Comparison of ENCODE assay signal across 9 cellular contexts in the genomic region with DNA sequence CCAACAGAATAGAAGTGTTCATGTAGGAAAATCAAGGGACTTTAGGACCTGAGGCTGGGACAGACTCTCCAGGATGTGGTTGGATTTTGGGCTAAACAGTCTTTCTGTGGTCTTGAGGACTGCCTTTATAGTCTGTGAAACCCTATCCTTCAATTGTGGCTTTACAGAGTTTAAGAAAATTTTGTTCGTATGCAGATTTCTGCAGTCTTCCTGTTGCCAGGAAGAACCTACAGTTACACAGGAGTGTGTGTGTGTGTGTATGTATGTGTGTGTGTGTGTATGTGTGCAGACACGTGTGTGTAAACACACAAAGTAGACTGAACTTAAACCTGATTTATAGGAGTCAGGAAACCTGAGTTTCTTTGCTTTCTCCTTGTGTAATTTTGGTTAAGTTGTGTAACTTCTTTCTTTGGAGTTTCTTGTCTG. TPM values are rescaled to one million over a fixed set of nuclear protein-coding genes. Genes with fewer than 3 reads are reported as not detected.
DNase-seq lines count a peak whose midpoint lies in the region; ATAC-seq and TF ChIP-seq lines count a peak whose summit lies in the region.
"Had no signal": no experiment of that assay in that cellular context is flagged by ENCODE, and none has a peak within 500 bp of the region (broad histone marks: within the 10 kb centered on the region; RNA-seq: fewer than 3 reads in every experiment).

No MANE protein-coding gene starts in this region.

- no peak for TF ChIP-seq CTCF in psoas muscle (IDR thresholded peaks at IDR 0.05)

- POLR2A ChIA-PET in activated CD8-positive, alpha-beta T cell treated with anti-CD3 and anti-CD28 coated beads, Interleukin-2, amount 10 ng/mL, durations not matched to agents 7 days and 5 days (lab: Charles Lee) = no interaction called here
- POLR2A ChIA-PET in naive thymus-derived CD4-positive, alpha-beta T cell (lab: Charles Lee) = no interaction called here

- H3K27me3 Mint-ChIP-seq in activated CD8-positive, alpha-beta T cell treated with anti-CD3 and anti-CD28 coated beads, Interleukin-2, amount 10 ng/mL, durations not matched to agents 7 days and 5 days (ENCODE audit: low read depth) = no peaks in the 10 kb centered on the region
- no peaks in the 10 kb centered on the region for H3K27me3 Mint-ChIP-seq in naive thymus-derived CD4-positive, alpha-beta T cell

- peaks cover 11% of the 10 kb centered on the region for H3K36me3 Mint-ChIP-seq in activated CD8-positive, alpha-beta T cell treated with anti-CD3 and anti-CD28 coated beads, Interleukin-2, amount 10 ng/mL, durations not matched to agents 7 days and 5 days (ENCODE audit: low read depth)
- H3K36me3 Mint-ChIP-seq in naive thymus-derived CD4-positive, alpha-beta T cell = peaks cover 0 to 12% (median 0%) of the 10 kb centered on the region in 5 donors

- peak overlapping the region; percentile 57 for H3K27ac ChIP-seq in naive thymus-derived CD4-positive, alpha-beta T cell (ENCODE audit: low read depth, low read length)
- no peak overlapping the region for H3K27ac ChIP-seq in psoas muscle
- H3K27ac ChIP-seq: VCaP had no signal

- H3K4me1 ChIP-seq in naive thymus-derived CD4-positive, alpha-beta T cell (ENCODE audit: control insufficient read depth in 2 of 2, insufficient read depth in 2 of 2, low read length in 2 of 2) = peaks cover 66 to 71% of the 10 kb centered on the region in 2 donors
- H3K4me1 ChIP-seq in psoas muscle = peaks cover 86% of the 10 kb centered on the region

- intact Hi-C loops in naive thymus-derived CD4-positive, alpha-beta T cell (cut with micrococcal nuclease) = loop anchor here (1.0 to 5.0 kb wide), 4 partner anchors 8 to 272 kb away; partner anchors contain the start of gene NEK7 (in 1 of the 2)
- intact Hi-C loops in psoas muscle (cut with DNase I) = no loop called here

- peak overlapping the region; percentile 21 for H3K4me3 ChIP-seq in naive thymus-derived CD4-positive, alpha-beta T cell (ENCODE audit: low read length)
- H3K4me3 ChIP-seq in psoas muscle = no peak overlapping the region

- no peaks in the 10 kb centered on the region for H3K27me3 ChIP-seq in naive thymus-derived CD4-positive, alpha-beta T cell (ENCODE audit: control insufficient read depth in 2 of 2, insufficient read depth in 2 of 2, low read length in 2 of 2)
- no peaks in the 10 kb centered on the region for H3K27me3 ChIP-seq in psoas muscle (ENCODE audit: insufficient read depth in 3 of 3, low read length in 2 of 3)

- CTCF ChIA-PET in activated CD8-positive, alpha-beta T cell treated with anti-CD3 and anti-CD28 coated beads, Interleukin-2, amount 10 ng/mL, durations not matched to agents 7 days and 5 days (lab: Charles Lee) = no interaction called here
- CTCF ChIA-PET in naive thymus-derived CD4-positive, alpha-beta T cell (lab: Charles Lee) = interaction anchor here (1.1 kb wide), 1 partner anchor 12 kb away, joined by 3 read pairs; no protein-coding TSS in a partner anchor

- peak; percentile 54 for DNase-seq in activated CD8-positive, alpha-beta T cell treated with anti-CD3 and anti-CD28 coated beads, Interleukin-2, amount 10 ng/mL, durations not matched to agents 7 days and 5 days
- peak in 7 of 9 donors; percentile 17 to 53 (median 40) for DNase-seq in naive thymus-derived CD4-positive, alpha-beta T cell
- DNase-seq in NCI-H524 (lab: John Stamatoyannopoulos, UW) (no peak), HK-2 (ENCODE audit: unreplicated experiment) (no peak), psoas muscle (no peak)

- ATAC-seq in GM18511 (IDR thresholded peaks at IDR 0.05; ENCODE audit: unreplicated experiment) = peak; percentile 48
- ATAC-seq in HG03108 (IDR thresholded peaks at IDR 0.05; ENCODE audit: unreplicated experiment) = peak; percentile 31
- ATAC-seq in activated CD8-positive, alpha-beta T cell treated with anti-CD3 and anti-CD28 coated beads, Interleukin-2, amount 10 ng/mL, durations not matched to agents 7 days and 5 days = peak; percentile 68
- ATAC-seq in naive thymus-derived CD4-positive, alpha-beta T cell = peak; percentile 71
- no peak for ATAC-seq in psoas muscle
- ATAC-seq in HG02884 (IDR thresholded peaks at IDR 0.05; ENCODE audit: unreplicated experiment) = no peak

- peaks cover 83% of the 10 kb centered on the region for H3K4me1 Mint-ChIP-seq in activated CD8-positive, alpha-beta T cell treated with anti-CD3 and anti-CD28 coated beads, Interleukin-2, amount 10 ng/mL, durations not matched to agents 7 days and 5 days (ENCODE audit: low read depth)
- peaks cover 59 to 92% (median 85%) of the 10 kb centered on the region in 7 donors for H3K4me1 Mint-ChIP-seq in naive thymus-derived CD4-positive, alpha-beta T cell

- no peaks in the 10 kb centered on the region for H3K36me3 ChIP-seq in naive thymus-derived CD4-positive, alpha-beta T cell (ENCODE audit: control insufficient read depth in 2 of 3, insufficient read depth in 3 of 3, low read length in 3 of 3)
- H3K36me3 ChIP-seq in psoas muscle (ENCODE audit: insufficient read depth in 1 of 2, low read depth in 1 of 2) = no peaks in the 10 kb centered on the region

- peak overlapping the region; percentile 47 for H3K4me3 Mint-ChIP-seq in activated CD8-positive, alpha-beta T cell treated with anti-CD3 and anti-CD28 coated beads, Interleukin-2, amount 10 ng/mL, durations not matched to agents 7 days and 5 days
- peak overlapping the region in 9 of 10 donors; percentile 24 to 78 (median 56) for H3K4me3 Mint-ChIP-seq in naive thymus-derived CD4-positive, alpha-beta T cell

- 26 to 54% (median 39%) methylated on average over 2 of the region's 2 CpGs for WGBS in psoas muscle, 3 donors

- no peaks in the 10 kb centered on the region for H3K9me3 Mint-ChIP-seq in activated CD8-positive, alpha-beta T cell treated with anti-CD3 and anti-CD28 coated beads, Interleukin-2, amount 10 ng/mL, durations not matched to agents 7 days and 5 days (ENCODE audit: insufficient read depth)
- no peaks in the 10 kb centered on the region for H3K9me3 Mint-ChIP-seq in naive thymus-derived CD4-positive, alpha-beta T cell

- peak overlapping the region; percentile 73 for H3K27ac Mint-ChIP-seq in activated CD8-positive, alpha-beta T cell treated with anti-CD3 and anti-CD28 coated beads, Interleukin-2, amount 10 ng/mL, durations not matched to agents 7 days and 5 days
- H3K27ac Mint-ChIP-seq in naive thymus-derived CD4-positive, alpha-beta T cell = peak overlapping the region; percentile 69 to 93 (median 87)

- no peaks in the 10 kb centered on the region for H3K9me3 ChIP-seq in naive thymus-derived CD4-positive, alpha-beta T cell (ENCODE audit: control insufficient read depth in 2 of 3, low read length in 3 of 3)
- no peaks in the 10 kb centered on the region for H3K9me3 ChIP-seq in psoas muscle

RNA-seq across cellular contexts. Expression of gene NEK7, which starts 22.8 kb away (rescaled TPM):
- total RNA-seq in activated CD8-positive, alpha-beta T cell treated with anti-CD3 and anti-CD28 coated beads, Interleukin-2, amount 10 ng/mL, durations not matched to agents 7 days and 5 days = 10 to 100 TPM; 61.5 to 63.2 TPM
- 10 to 100 TPM; 25.1 to 68.4 (median 61.3) TPM for total RNA-seq in naive thymus-derived CD4-positive, alpha-beta T cell
- polyA plus RNA-seq in naive thymus-derived CD4-positive, alpha-beta T cell = 10 to 100 TPM; 28.8 to 30.4 TPM
- 10 to 100 TPM; 51.7 to 88.2 (median 74.1) TPM for total RNA-seq in psoas muscle
- polyA plus RNA-seq in psoas muscle = 10 to 100 TPM; 10.1 to 70.5 (median 22.0) TPM

Comparison
In these comparisons a context has a peak if more than half of its experiments do, and no peak if none do; other contexts are left out.
1. ATAC-seq: peak in GM18511 (single experiment), HG03108 (single experiment), activated CD8-positive, alpha-beta T cell treated with anti-CD3 and anti-CD28 coated beads, Interleukin-2, amount 10 ng/mL, durations not matched to agents 7 days and 5 days (single experiment) and naive thymus-derived CD4-positive, alpha-beta T cell (single experiment); none in psoas muscle (0 of 4) and HG02884 (single experiment).
2. DNase-seq: peak in activated CD8-positive, alpha-beta T cell treated with anti-CD3 and anti-CD28 coated beads, Interleukin-2, amount 10 ng/mL, durations not matched to agents 7 days and 5 days (single experiment) and naive thymus-derived CD4-positive, alpha-beta T cell (7 of 9); none in NCI-H524 (0 of 2), HK-2 (single experiment) and psoas muscle (0 of 2).
3. intact Hi-C loops: an anchor here in naive thymus-derived CD4-positive, alpha-beta T cell (1.0 to 5.0 kb wide); none called in psoas muscle.